In the genomic region with DNA sequence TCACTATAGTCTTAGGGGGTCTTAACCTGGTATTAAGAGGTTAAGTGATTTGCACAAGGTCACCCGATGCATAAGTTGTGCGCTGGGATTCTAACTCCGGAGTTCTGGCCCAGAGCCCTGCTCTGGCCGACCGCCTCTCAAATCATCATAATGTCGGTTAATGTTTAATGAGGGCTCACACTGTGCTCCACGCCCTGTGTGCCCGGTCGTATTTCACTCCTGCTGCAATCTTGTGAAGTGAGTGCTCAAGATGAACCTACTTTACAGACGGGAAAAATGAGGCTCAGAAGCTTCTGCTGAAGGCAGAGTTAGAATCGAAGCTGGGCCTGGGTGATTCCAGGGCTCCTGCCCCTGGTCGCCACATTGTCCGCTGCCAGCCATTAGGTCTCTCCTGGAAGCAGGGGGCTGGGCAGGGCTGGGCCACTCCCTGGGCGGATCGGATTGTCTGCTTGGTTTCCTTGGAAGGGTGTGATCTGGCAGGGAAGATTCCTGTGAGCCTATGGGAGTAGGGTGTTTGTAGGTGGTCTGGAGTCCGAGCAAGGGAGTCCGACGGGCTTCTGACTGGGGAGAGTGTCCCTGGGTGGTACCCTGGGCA, we compare ENCODE assay signal across 8 cellular contexts. TPM values are rescaled to one million over a fixed set of nuclear protein-coding genes. Genes with fewer than 3 reads are reported as not detected.
A peak's percentile ranks its signal among the peaks of the same experiment; 100 is the strongest.
DNase-seq lines count a peak whose midpoint lies in the region; ATAC-seq, FAIRE-seq and TF ChIP-seq lines count a peak whose summit lies in the region.

No MANE protein-coding gene starts in this region.

- no peaks in the 10 kb centered on the region for H3K9me3 ChIP-seq in BLaER1 treated with 17β-estradiol and CSF1 and Interleukin-3, amounts not matched to agents 10 nM and 100 nM (replicated peaks in 1 of 11)
- no peaks in the 10 kb centered on the region for H3K9me3 ChIP-seq in HUES64 (ENCODE audit: insufficient read depth, low read depth, low read length)
- H3K9me3 ChIP-seq in HepG2 (ENCODE audit: low read length) = no peaks in the 10 kb centered on the region
- no peaks in the 10 kb centered on the region for H3K9me3 ChIP-seq in tibial nerve

- CTCF ChIA-PET in HepG2 (lab: Yijun Ruan, JAX; ENCODE audit: low intra/inter-chr PET ratio, low total read pairs) = interaction anchor here (1.3 kb wide), 1 partner anchor 61 kb away, joined by 3 read pairs; no protein-coding TSS in a partner anchor

- 23% methylated on average over 18 of the region's 18 CpGs for WGBS in HUES64
- WGBS in HepG2 (ENCODE audit: low lambda C conversion rate) = 21% methylated on average over 12 of the region's 18 CpGs
- WGBS in tibial nerve, 2 donors = 17 to 26% methylated on average over 18 of the region's 18 CpGs

- TSS peak; percentile 64 for BruUV-seq in HepG2 (replicated peaks; lab: Mats Ljungman, UMichigan)

- peak; percentile 49 for DNase-seq in astrocyte of the spinal cord (ENCODE audit: low read depth, low spot score)
- DNase-seq in HepG2 (ENCODE audit: low spot score) = peak; percentile 89
- no peak for DNase-seq in tibial nerve (ENCODE audit: low spot score in 2 of 2)
- no peak for DNase-seq in anterior cingulate cortex (lab: John Stamatoyannopoulos, UW)
- DNase-seq in GM19239 (ENCODE audit: insufficient read length, low spot score) = no peak

- H3K4me2 ChIP-seq in BLaER1 treated with 17β-estradiol and CSF1 and Interleukin-3, amounts not matched to agents 10 nM and 100 nM = peak overlapping the region; percentile 91 to 99 (median 96)
- peak overlapping the region; percentile 91 for H3K4me2 ChIP-seq in HepG2 (ENCODE audit: low read depth, low read length)

- H2AFZ ChIP-seq in HepG2 (ENCODE audit: low read length) = no peak overlapping the region

- no peak for TF ChIP-seq EP300 in HepG2 (IDR thresholded peaks at IDR 0.05; ENCODE audit: low read depth in 2 of 2, low read length in 2 of 2)
- TF ChIP-seq EP300 in HepG2 (CRISPR knock-in tag; IDR thresholded peaks at IDR 0.05; ENCODE audit: borderline replicate concordance) = no peak
- peak in 1 of 2 donors; percentile 24 for TF ChIP-seq EP300 in tibial nerve (IDR thresholded peaks at IDR 0.05)

- H3K36me3 ChIP-seq in BLaER1 treated with 17β-estradiol and CSF1 and Interleukin-3, amounts not matched to agents 10 nM and 100 nM = no peaks in the 10 kb centered on the region
- no peaks in the 10 kb centered on the region for H3K36me3 ChIP-seq in HUES64 (ENCODE audit: insufficient read depth, low read length)
- H3K36me3 ChIP-seq in HepG2 (replicated peaks in 1 of 2; ENCODE audit: control insufficient read depth in 1 of 2, insufficient read depth in 2 of 2, low read length in 2 of 2) = peaks cover 2 to 3% of the 10 kb centered on the region in 2 experiments; a peak in 1 of 5 replicates
- H3K36me3 ChIP-seq in tibial nerve = no peaks in the 10 kb centered on the region

- in situ Hi-C loops in astrocyte of the spinal cord (cut with HindIII; ENCODE audit: low sequenced_read_pairs) (no loop called here), HepG2 (cut with HindIII; ENCODE audit: extremely low pct_ligation_motif_present, low pct_unique_long_range_greater_than_20kb) (no loop called here)

- peak overlapping the region in 3 of 11 experiments; percentile 11 to 22 (median 22); a peak in 5 of 22 replicates for H3K27ac ChIP-seq in BLaER1 treated with 17β-estradiol and CSF1 and Interleukin-3, amounts not matched to agents 10 nM and 100 nM
- H3K27ac ChIP-seq in HUES64 (ENCODE audit: low read depth, low read length) = no peak overlapping the region
- peak overlapping the region; percentile 99 for H3K27ac ChIP-seq in HepG2 (ENCODE audit: extremely low read length, insufficient read depth, low read length)
- peak overlapping the region in 3 of 4 donors; percentile 79 to 94 (median 86) for H3K27ac ChIP-seq in tibial nerve

- H3K4me1 ChIP-seq in BLaER1 treated with 17β-estradiol and CSF1 and Interleukin-3, amounts not matched to agents 10 nM and 100 nM = peaks cover 30 to 73% (median 63%) of the 10 kb centered on the region in 10 experiments
- H3K4me1 ChIP-seq in HUES64 (ENCODE audit: insufficient read depth, low read length) (peaks cover 12% of the 10 kb centered on the region; the same call in 1 of the 2 replicates), HepG2 (ENCODE audit: insufficient read depth, low read length) (peaks cover 59% of the 10 kb centered on the region), tibial nerve (peaks cover 0 to 66% (median 32%) of the 10 kb centered on the region in 4 donors)

- TF ChIP-seq POLR2A in HepG2 (IDR thresholded peaks at IDR 0.05; ENCODE audit: insufficient read depth in 1 of 2, low read depth in 2 of 2, low read length in 2 of 2) (peak; percentile 56 to 64; a peak in 2 of 4 replicates), tibial nerve (IDR thresholded peaks at IDR 0.05) (no peak)

- TF ChIP-seq RAD21 in HepG2 (CRISPR knock-in tag; IDR thresholded peaks at IDR 0.05) = no peak

- FAIRE-seq in HepG2 (lab: Jason Lieb, UNC) (peak; percentile 91), GM19239 (lab: Jason Lieb, UNC) (no peak)

- peak overlapping the region; percentile 69 to 96 (median 79); a peak in 16 of 20 replicates for H3K4me3 ChIP-seq in BLaER1 treated with 17β-estradiol and CSF1 and Interleukin-3, amounts not matched to agents 10 nM and 100 nM
- H3K4me3 ChIP-seq in HUES64 (ENCODE audit: low read length) = peak overlapping the region; percentile 83
- H3K4me3 ChIP-seq in astrocyte of the spinal cord (ENCODE audit: low read depth, low read length) = peak overlapping the region; percentile 93
- H3K4me3 ChIP-seq in HepG2 (replicated peaks in 1 of 3; ENCODE audit: insufficient read depth in 1 of 3, low read depth in 2 of 3, low read length in 3 of 3) = peak overlapping the region; percentile 80 to 87 (median 85)
- H3K4me3 ChIP-seq in tibial nerve = peak overlapping the region; percentile 57 to 93 (median 68)

- peaks cover 54% of the 10 kb centered on the region for H3K79me2 ChIP-seq in HepG2 (ENCODE audit: insufficient read depth, low read length)

- intact Hi-C loops in HepG2 (cut with micrococcal nuclease; ENCODE audit: unreplicated experiment) = loop anchor here (1.0 kb wide), 1 partner anchor 19 kb away; no protein-coding TSS in a partner anchor

- peaks cover 0 to 51% (median 43%) of the 10 kb centered on the region in 11 experiments; a peak in 20 of 22 replicates for H4K20me1 ChIP-seq in BLaER1 treated with 17β-estradiol and CSF1 and Interleukin-3, amounts not matched to agents 10 nM and 100 nM
- peaks cover 33% of the 10 kb centered on the region for H4K20me1 ChIP-seq in HepG2 (ENCODE audit: insufficient read depth, low read length)

- no peaks in the 10 kb centered on the region for H3K27me3 ChIP-seq in BLaER1 treated with 17β-estradiol and CSF1 and Interleukin-3, amounts not matched to agents 10 nM and 100 nM
- H3K27me3 ChIP-seq in HUES64 (ENCODE audit: insufficient read depth, low read length) (no peaks in the 10 kb centered on the region), HepG2 (ENCODE audit: control insufficient read depth in 1 of 2, insufficient read depth in 2 of 2, low read length in 2 of 2) (no peaks in the 10 kb centered on the region), tibial nerve (no peaks in the 10 kb centered on the region)

- peak; percentile 87 for ATAC-seq in HepG2
- no peak for ATAC-seq in GM21423 (IDR thresholded peaks at IDR 0.05; ENCODE audit: unreplicated experiment)

- POLR2A ChIA-PET in HepG2 (lab: Yijun Ruan, JAX) = interaction anchor here (1.0 to 2.5 kb wide), 3 partner anchors 19 to 264 kb away, joined by 3 to 35 read pairs (median 4); a partner anchor contains a TSS

- peak overlapping the region; percentile 45 to 90 (median 86); a peak in 18 of 22 replicates for H3K9ac ChIP-seq in BLaER1 treated with 17β-estradiol and CSF1 and Interleukin-3, amounts not matched to agents 10 nM and 100 nM
- H3K9ac ChIP-seq in HUES64 (ENCODE audit: low read depth, low read length) = no peak overlapping the region
- peak overlapping the region; percentile 78 for H3K9ac ChIP-seq in HepG2 (ENCODE audit: insufficient read depth, low read depth, low read length)

- TF ChIP-seq CTCF in astrocyte of the spinal cord (IDR thresholded peaks at IDR 0.05; ENCODE audit: low read depth, low read length) (no peak), HepG2 (CRISPR knock-in tag; IDR thresholded peaks at IDR 0.05) (0 out of 2 replicates have a peak, but pooled peaks have one; percentile 10), tibial nerve (IDR thresholded peaks at IDR 0.05) (no peak)

RNA-seq across cellular contexts. Expression of a gene that starts 1.1 kb away (rescaled TPM):
- 42.4 TPM for polyA plus RNA-seq in HUES64 (2013, experiment 1 of 2)
- polyA plus RNA-seq in HUES64 (2013, experiment 2 of 2) = 46.3 TPM
- total RNA-seq in HepG2 (2016; rRNA removed; fragmentation: Illumina TruSeq; extraction: Trizol) (9.5 and 11.6 TPM in 2 replicates), tibial nerve (10 to 100 TPM; 22.9 to 45.1 (median 32.3) TPM)
- 2.6 and 4.8 TPM in 2 replicates for total RNA-seq in HepG2 (2016; cell fraction: cytosol; rRNA removed; fragmentation: Illumina TruSeq; extraction: Trizol; ENCODE audit: low read depth)
- total RNA-seq in HepG2 (2016; cell fraction: insoluble cytoplasmic fraction; rRNA removed; fragmentation: Illumina TruSeq; extraction: Trizol) = 10.0 and 10.5 TPM in 2 replicates
- 10.6 and 12.4 TPM in 2 replicates for total RNA-seq in HepG2 (2016; cell fraction: membrane; rRNA removed; fragmentation: Illumina TruSeq; extraction: Trizol)
- 8.9 and 11.4 TPM in 2 replicates for total RNA-seq in HepG2 (2016; cell fraction: nucleus; rRNA removed; fragmentation: Illumina TruSeq; extraction: Trizol)
- 17.8 and 17.9 TPM in 2 replicates for polyA plus RNA-seq in HepG2 (2011; rRNA removed)
- polyA plus RNA-seq in HepG2 (2011; cell fraction: cytosol; rRNA removed) = 14.3 and 23.7 TPM in 2 replicates
- 18.9 and 19.4 TPM in 2 replicates for polyA plus RNA-seq in HepG2 (2011; cell fraction: nucleus; rRNA removed)
- polyA plus RNA-seq in HepG2 (2012) = 14.7 and 17.0 TPM in 2 replicates
- 9.3 and 10.1 TPM in 2 replicates for polyA plus RNA-seq in HepG2 (2016; cell fraction: cytosol; fragmentation: Illumina TruSeq; extraction: Trizol; ENCODE audit: low read depth)
- 28.2 and 39.6 TPM in 2 replicates for polyA plus RNA-seq in HepG2 (2016; cell fraction: insoluble cytoplasmic fraction; fragmentation: Illumina TruSeq; extraction: Trizol; ENCODE audit: low read depth)
- 28.3 and 29.9 TPM in 2 replicates for polyA plus RNA-seq in HepG2 (2016; cell fraction: membrane; fragmentation: Illumina TruSeq; extraction: Trizol; ENCODE audit: low read depth)
- polyA plus RNA-seq in HepG2 (2016; cell fraction: nucleus; fragmentation: Illumina TruSeq; extraction: Trizol; ENCODE audit: insufficient read depth, low read depth) = 31.4 and 32.9 TPM in 2 replicates
- polyA minus RNA-seq in HepG2 (2011; rRNA and poly(A)+ RNA removed; ENCODE audit: low replicate concordance) = 22.4 and 40.1 TPM in 2 replicates
- 17.8 and 19.8 TPM in 2 replicates for polyA minus RNA-seq in HepG2 (2011; cell fraction: cytosol; rRNA and poly(A)+ RNA removed)
- 9.8 and 13.6 TPM in 2 replicates for polyA minus RNA-seq in HepG2 (2011; cell fraction: nucleus; rRNA and poly(A)+ RNA removed)

RNA-seq across cellular contexts. Expression of a gene that starts 42.5 kb away (rescaled TPM):
- polyA plus RNA-seq in HUES64 (2013, experiment 1 of 2) = 0.10 TPM
- 0.19 TPM for polyA plus RNA-seq in HUES64 (2013, experiment 2 of 2)
- total RNA-seq in HepG2 (2016; rRNA removed; fragmentation: Illumina TruSeq; extraction: Trizol) = not detected in 2 replicates
- not detected in 2 replicates for total RNA-seq in HepG2 (2016; cell fraction: cytosol; rRNA removed; fragmentation: Illumina TruSeq; extraction: Trizol; ENCODE audit: low read depth)
- total RNA-seq in HepG2 (2016; cell fraction: insoluble cytoplasmic fraction; rRNA removed; fragmentation: Illumina TruSeq; extraction: Trizol) = not detected in 2 replicates
- not detected in 2 replicates for total RNA-seq in HepG2 (2016; cell fraction: membrane; rRNA removed; fragmentation: Illumina TruSeq; extraction: Trizol)
- total RNA-seq in HepG2 (2016; cell fraction: nucleus; rRNA removed; fragmentation: Illumina TruSeq; extraction: Trizol) = not detected in 2 replicates
- polyA plus RNA-seq in HepG2 (2011; rRNA removed) = 0.03 TPM in 1 of 2 replicates, not detected in the other
- polyA plus RNA-seq in HepG2 (2011; cell fraction: cytosol; rRNA removed) = not detected in 2 replicates
- not detected in 2 replicates for polyA plus RNA-seq in HepG2 (2011; cell fraction: nucleus; rRNA removed)
- polyA plus RNA-seq in HepG2 (2012) = not detected in 2 replicates
- not detected in 2 replicates for polyA plus RNA-seq in HepG2 (2016; cell fraction: cytosol; fragmentation: Illumina TruSeq; extraction: Trizol; ENCODE audit: low read depth)
- polyA plus RNA-seq in HepG2 (2016; cell fraction: insoluble cytoplasmic fraction; fragmentation: Illumina TruSeq; extraction: Trizol; ENCODE audit: low read depth) = not detected in 2 replicates
- not detected in 2 replicates for polyA plus RNA-seq in HepG2 (2016; cell fraction: membrane; fragmentation: Illumina TruSeq; extraction: Trizol; ENCODE audit: low read depth)
- polyA plus RNA-seq in HepG2 (2016; cell fraction: nucleus; fragmentation: Illumina TruSeq; extraction: Trizol; ENCODE audit: insufficient read depth, low read depth) = not detected in 2 replicates
- polyA minus RNA-seq in HepG2 (2011; rRNA and poly(A)+ RNA removed; ENCODE audit: low replicate concordance) = not detected in 2 replicates
- not detected in 2 replicates for polyA minus RNA-seq in HepG2 (2011; cell fraction: cytosol; rRNA and poly(A)+ RNA removed)
- not detected in 2 replicates for polyA minus RNA-seq in HepG2 (2011; cell fraction: nucleus; rRNA and poly(A)+ RNA removed)
- 1 to 10 TPM in 3 of 4 donors, under 1 TPM in 1; 0.90 to 3.1 (median 1.6) TPM for total RNA-seq in tibial nerve

Comparison
In these comparisons a context has a peak if more than half of its experiments do, and no peak if none do; other contexts are left out.
1. DNase-seq: peak in astrocyte of the spinal cord (single experiment) and HepG2 (single experiment); none in tibial nerve (0 of 2), anterior cingulate cortex (0 of 58) and GM19239 (single experiment).
2. POLR2A ChIP-seq: peak in HepG2 (2 of 2); none in tibial nerve (0 of 2).
3. Peak in every context shown above with its lines, with median percentiles within 50 percentile points of each other: H3K4me3 ChIP-seq.